Comparison of ENCODE assay signal across 10 cellular contexts in the genomic region with DNA sequence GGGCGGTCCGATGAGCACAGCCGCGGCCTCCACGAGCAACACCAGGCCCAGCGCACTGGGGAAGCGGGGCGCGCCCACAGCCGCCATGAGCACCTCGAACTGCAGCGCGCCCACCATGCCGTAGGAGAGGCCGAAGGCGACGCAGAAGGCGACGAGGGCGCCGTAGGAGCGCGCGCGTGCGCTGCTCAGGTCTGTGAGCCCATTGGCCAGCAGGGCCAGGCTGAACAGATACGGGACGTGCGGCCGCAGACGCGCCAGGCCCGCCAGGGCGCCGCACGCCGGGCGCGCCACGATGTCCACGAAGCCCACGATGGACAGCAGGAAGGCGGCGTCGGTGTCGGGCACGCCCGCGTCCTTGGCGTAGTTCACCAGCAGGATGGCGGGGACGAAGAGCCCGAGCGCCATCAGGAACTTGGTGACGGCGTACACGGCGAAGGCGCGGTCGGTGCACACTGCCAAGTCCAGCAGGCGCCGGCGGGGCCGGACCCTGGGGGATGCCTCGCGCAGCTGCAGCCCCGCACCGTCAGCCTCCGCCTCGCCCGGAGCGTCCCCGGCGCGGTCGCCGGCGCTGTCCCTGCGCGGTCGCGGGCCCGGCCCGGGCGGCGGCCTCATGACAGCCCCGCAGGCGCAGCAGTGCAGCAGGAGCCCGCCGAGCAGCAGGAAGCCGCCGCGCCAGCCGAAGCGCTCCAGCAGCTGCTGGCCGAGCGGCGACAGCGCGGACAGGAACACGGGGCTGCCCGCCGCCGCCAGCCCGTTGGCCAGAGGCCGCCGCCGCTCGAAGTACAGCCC. TPM values are rescaled to one million over a fixed set of nuclear protein-coding genes. Genes with fewer than 3 reads are reported as not detected.
DNase-seq lines count a peak whose midpoint lies in the region; ATAC-seq, FAIRE-seq and TF ChIP-seq lines count a peak whose summit lies in the region.
"Had no signal": no experiment of that assay in that cellular context is flagged by ENCODE, and none has a peak within 500 bp of the region (broad histone marks: within the 10 kb centered on the region; RNA-seq: fewer than 3 reads in every experiment).

No MANE protein-coding gene starts in this region.

- peaks cover 1% of the 10 kb centered on the region for H3K9me3 ChIP-seq in trophoblast cell (ENCODE audit: insufficient read depth, low read depth, low read length)

- no peaks in the 10 kb centered on the region for H3K79me2 ChIP-seq in trophoblast cell (ENCODE audit: control insufficient read depth, insufficient read depth, low read length, poor library complexity)

- DNase-seq in DMS53 treated with DMSO at 0.1 percent for 48 hours (lab: John Stamatoyannopoulos, UW; ENCODE audit: unreplicated experiment) (peak; percentile 0), T-cell (no peak), glutamatergic neuron (peak; percentile 71), trophoblast cell (peak in 1 of 2 donors; percentile 47), middle frontal gyrus (ENCODE audit: extremely low spot score, low spot score) (no peak), urothelium cell line (ENCODE audit: low spot score) (no peak)

- H3K4me3 ChIP-seq in trophoblast cell (ENCODE audit: low read depth, low read length), result peak overlapping the region; percentile 48

- H2BK12ac ChIP-seq in trophoblast cell (ENCODE audit: low read length), result no peak overlapping the region

- H3K23ac ChIP-seq in trophoblast cell (ENCODE audit: low read length), result no peak overlapping the region

- H3K4me1 Mint-ChIP-seq in T-cell (peaks cover 0 to 7% (median 1%) of the 10 kb centered on the region in 3 donors), glutamatergic neuron (ENCODE audit: low read depth, unreplicated experiment) (no peaks in the 10 kb centered on the region)

- H3K14ac ChIP-seq in trophoblast cell (ENCODE audit: low read length), result no peak overlapping the region

- TF ChIP-seq CTCF in glutamatergic neuron (IDR thresholded peaks at IDR 0.05; ENCODE audit: partially characterized antibody, unreplicated experiment), result peak; percentile 11

- CTCF ChIA-PET in T-cell (lab: Charles Lee), result no interaction called here

- H3K79me1 ChIP-seq in trophoblast cell (ENCODE audit: low read length), result no peaks in the 10 kb centered on the region

- no CpG with 5 or more reads among the region's 110 CpGs for WGBS in trophoblast cell (ENCODE audit: extremely low coverage, insufficient coverage, insufficient read length)

- no peak overlapping the region for H3K4me3 Mint-ChIP-seq in T-cell
- H3K4me3 Mint-ChIP-seq in glutamatergic neuron (ENCODE audit: unreplicated experiment), result no peak overlapping the region

- H2BK5ac ChIP-seq in trophoblast cell (ENCODE audit: low read depth, low read length, poor library complexity), result no peak overlapping the region

- H3K18ac ChIP-seq in trophoblast cell (ENCODE audit: low read length), result no peak overlapping the region

- no peak overlapping the region for H4K91ac ChIP-seq in trophoblast cell (ENCODE audit: low read depth, low read length)

- no peak overlapping the region for H4K12ac ChIP-seq in trophoblast cell (ENCODE audit: low read depth, low read length)

- no peak overlapping the region for H4K8ac ChIP-seq in trophoblast cell (ENCODE audit: low read depth, low read length)

- POLR2A ChIA-PET in T-cell (lab: Charles Lee), result no interaction called here

- no peaks in the 10 kb centered on the region for H3K36me3 ChIP-seq in trophoblast cell (ENCODE audit: control insufficient read depth in 1 of 2, insufficient read depth in 2 of 2, low read length in 2 of 2)

- ATAC-seq in T-cell (replicated peaks in 1 of 4) (peak; percentile 34 to 43 (median 36)), HG03565 (IDR thresholded peaks at IDR 0.05; ENCODE audit: unreplicated experiment) (no peak), HG03135 (IDR thresholded peaks at IDR 0.05; ENCODE audit: unreplicated experiment) (no peak)

- H2AK5ac ChIP-seq in trophoblast cell (ENCODE audit: low read length), result no peak overlapping the region

- H3K27ac ChIP-seq in trophoblast cell (ENCODE audit: low read depth, low read length), result no peak overlapping the region

- no peak overlapping the region for H3K27ac Mint-ChIP-seq in T-cell
- no peak overlapping the region for H3K27ac Mint-ChIP-seq in glutamatergic neuron (ENCODE audit: unreplicated experiment)

- FAIRE-seq in urothelium cell line (lab: Jason Lieb, UNC), result no peak

- H3K27me3 ChIP-seq in trophoblast cell (ENCODE audit: insufficient read depth, low read length), result peaks cover 11% of the 10 kb centered on the region

- no peaks in the 10 kb centered on the region for H3K36me3 Mint-ChIP-seq in T-cell
- H3K36me3 Mint-ChIP-seq in glutamatergic neuron (ENCODE audit: unreplicated experiment), result no peaks in the 10 kb centered on the region

- no peaks in the 10 kb centered on the region for H3K9me3 Mint-ChIP-seq in T-cell
- H3K9me3 Mint-ChIP-seq in glutamatergic neuron (ENCODE audit: unreplicated experiment), result peaks cover 5% of the 10 kb centered on the region

- no peak overlapping the region for H3K4ac ChIP-seq in trophoblast cell (ENCODE audit: low read depth, low read length)

- H3K9ac ChIP-seq in trophoblast cell (ENCODE audit: low read length), result no peak overlapping the region

- H3K4me1 ChIP-seq in trophoblast cell (ENCODE audit: control insufficient read depth in 1 of 2, insufficient read depth in 2 of 2, low read length in 2 of 2), result peaks cover 14 to 21% of the 10 kb centered on the region in 2 experiments

- H3K27me3 Mint-ChIP-seq in T-cell, result peaks cover 13 to 25% of the 10 kb centered on the region in 2 donors
- peaks cover 1% of the 10 kb centered on the region for H3K27me3 Mint-ChIP-seq in glutamatergic neuron (ENCODE audit: unreplicated experiment)

- peak overlapping the region; percentile 70 for H3K4me2 ChIP-seq in trophoblast cell (ENCODE audit: low read length)

- peak overlapping the region; percentile 65 for H2AFZ ChIP-seq in trophoblast cell (ENCODE audit: insufficient read depth, low read length, poor library complexity)

- no peak overlapping the region for H2BK120ac ChIP-seq in trophoblast cell (ENCODE audit: insufficient read depth, low read length, poor library complexity)

RNA-seq across cellular contexts. Expression of gene SLC16A8, which starts 2.9 kb away (rescaled TPM):
- under 1 TPM in 1 of 5 donors, not detected in 4; 0.19 TPM for total RNA-seq in T-cell
- total RNA-seq in glutamatergic neuron (ENCODE audit: unreplicated experiment), result not detected
- 0.22 TPM in 1 of 2 replicates, not detected in the other for polyA plus RNA-seq in trophoblast cell (2013)
- total RNA-seq: glomerular endothelial cell, RPMI7951 had no signal

RNA-seq across cellular contexts. Expression of gene PICK1, which starts 23.8 kb away (rescaled TPM):
- total RNA-seq in T-cell (10 to 100 TPM; 26.4 to 32.0 (median 27.7) TPM), glutamatergic neuron (ENCODE audit: unreplicated experiment) (44.8 TPM)
- polyA plus RNA-seq in trophoblast cell (2013), result 13.7 TPM in 2 replicates

RNA-seq across cellular contexts. Expression of gene BAIAP2L2, which starts 29.4 kb away (rescaled TPM):
- total RNA-seq in T-cell (1 to 10 TPM; 1.3 to 4.4 (median 3.2) TPM), glutamatergic neuron (ENCODE audit: unreplicated experiment) (28.6 TPM)
- 0.27 and 0.35 TPM in 2 replicates for polyA plus RNA-seq in trophoblast cell (2013)

Comparison
In these comparisons a context has a peak if more than half of its experiments do, and no peak if none do; other contexts are left out.
1. DNase-seq: peak in DMS53 treated with DMSO at 0.1 percent for 48 hours (single experiment) and glutamatergic neuron (single experiment); none in T-cell (0 of 34), middle frontal gyrus (single experiment) and urothelium cell line (single experiment).
2. ATAC-seq: peak in T-cell (4 of 4); none in HG03565 (single experiment) and HG03135 (single experiment).